Comparison of ENCODE assay signal across 2 cellular contexts in genomic region chr9:6783753-6784152, GRCh38.
TF ChIP-seq lines count a peak whose summit lies in the region.

No MANE protein-coding gene starts in this region.

TF ChIP-seq in GM23338, 12 proteins besides CTCF, POLR2A, EP300 and RAD21:
- no peak for TF ChIP-seq ZNF331 (CRISPR knock-in tag; IDR thresholded peaks at IDR 0.05; ENCODE audit: low read depth)

TF ChIP-seq in H1, 55 proteins besides CTCF, POLR2A, EP300 and RAD21:
- TF ChIP-seq POLR2AphosphoS5 (IDR thresholded peaks at IDR 0.05; ENCODE audit: low read depth, low read length) (no peak), EZH2 (IDR thresholded peaks at IDR 0.05; ENCODE audit: low read depth, low read length, severe bottlenecking) (no peak), CTBP2 (IDR thresholded peaks at IDR 0.05; ENCODE audit: borderline replicate concordance, insufficient read depth, insufficient read length, low read length) (no peak)
